23 cellular contexts compared by ENCODE assay signal in genomic region chr10:36516281-36516680, GRCh38.
A peak's percentile ranks its signal among the peaks of the same experiment; 100 is the strongest.
DNase-seq lines count a peak whose midpoint lies in the region; ATAC-seq, FAIRE-seq and TF ChIP-seq lines count a peak whose summit lies in the region.
"Had no signal": no experiment of that assay in that cellular context is flagged by ENCODE, and none has a peak within 500 bp of the region (broad histone marks: within the 10 kb centered on the region; RNA-seq: fewer than 3 reads in every experiment).

No MANE protein-coding gene starts in this region.

- no peak for TF ChIP-seq CTCF in SK-N-SH (IDR thresholded peaks at IDR 0.05)
- no peak for TF ChIP-seq CTCF in PC-3 (conservative IDR thresholded peaks at IDR 0.05; ENCODE audit: low read depth, low read length)
- TF ChIP-seq CTCF in endothelial cell of umbilical vein (IDR thresholded peaks at IDR 0.05; ENCODE audit: extremely low read depth in 1 of 2, insufficient read depth in 1 of 2, low read depth in 1 of 2, low read length in 2 of 2), result no peak
- no peak for TF ChIP-seq CTCF in osteoblast (IDR thresholded peaks at IDR 0.05; ENCODE audit: extremely low read depth, low read depth, low read length)

- no peaks in the 10 kb centered on the region for H3K36me3 ChIP-seq in SK-N-SH (replicated peaks in 1 of 2; ENCODE audit: control insufficient read depth in 1 of 2, insufficient read depth in 2 of 2, low read length in 1 of 2)
- peaks cover 14% of the 10 kb centered on the region; the same call in 1 of the 2 replicates for H3K36me3 ChIP-seq in PC-3 (ENCODE audit: low read depth, low read length)
- H3K36me3 ChIP-seq in endothelial cell of umbilical vein (ENCODE audit: control insufficient read depth in 2 of 2, extremely low read depth in 1 of 2, insufficient read depth in 2 of 2, low read length in 2 of 2), result no peaks in the 10 kb centered on the region
- no peaks in the 10 kb centered on the region for H3K36me3 ChIP-seq in osteoblast (ENCODE audit: insufficient read depth, low read length)
- H3K36me3 ChIP-seq: BLaER1 treated with 17β-estradiol and CSF1 and Interleukin-3, amounts not matched to agents 10 nM and 100 nM had no signal

- POLR2A ChIA-PET in SK-N-SH (lab: Yijun Ruan, JAX), result no interaction called here
- POLR2A ChIA-PET in PC-3 (lab: Charles Lee; ENCODE audit: unreplicated experiment), result interaction anchor here (0.6 kb wide), 1 partner anchor 196 kb away, joined by 3 read pairs; no protein-coding TSS in a partner anchor
- POLR2A ChIA-PET in endothelial cell of umbilical vein (lab: Charles Lee), result no interaction called here

- H3K4me1 ChIP-seq in SK-N-SH (ENCODE audit: control insufficient read depth in 1 of 2, insufficient read depth in 2 of 2, low read depth in 1 of 2, low read length in 1 of 2) (peaks cover 9 to 14% of the 10 kb centered on the region in 2 experiments; a peak in 3 of 4 replicates), PC-3 (ENCODE audit: insufficient read depth, low read length) (peaks cover 30% of the 10 kb centered on the region), endothelial cell of umbilical vein (ENCODE audit: control insufficient read depth, extremely low read depth, insufficient read depth, low read length) (peaks cover 3% of the 10 kb centered on the region), osteoblast (ENCODE audit: insufficient read depth, low read length) (peaks cover 5% of the 10 kb centered on the region)
- H3K4me1 ChIP-seq: A549, Caco-2 had no signal

- no peaks in the 10 kb centered on the region for H3K9me1 ChIP-seq in endothelial cell of umbilical vein (replicated peaks; ENCODE audit: control insufficient read depth, extremely low read depth, insufficient read depth, low read length)

- H4K20me1 ChIP-seq in SK-N-SH (ENCODE audit: insufficient read depth) (no peaks in the 10 kb centered on the region), PC-3 (ENCODE audit: low read length) (no peaks in the 10 kb centered on the region), endothelial cell of umbilical vein (replicated peaks; ENCODE audit: control insufficient read depth, extremely low read depth, insufficient read depth, low read length) (no peaks in the 10 kb centered on the region), osteoblast (ENCODE audit: insufficient read depth, low read length) (no peaks in the 10 kb centered on the region)
- H4K20me1 ChIP-seq: BLaER1 treated with 17β-estradiol and CSF1 and Interleukin-3, amounts not matched to agents 10 nM and 100 nM had no signal

- H3K4me3 ChIP-seq in SK-N-SH (ENCODE audit: low read depth in 2 of 2, low read length in 1 of 2) (no peak overlapping the region), PC-3 (ENCODE audit: low read length) (no peak overlapping the region), endothelial cell of umbilical vein (replicated peaks in 1 of 3; ENCODE audit: insufficient read depth in 1 of 3, low read depth in 1 of 3, low read length in 3 of 3) (no peak overlapping the region), osteoblast (ENCODE audit: insufficient read depth, low read length) (no peak overlapping the region)
- H3K4me3 ChIP-seq: A549; BLaER1 treated with 17β-estradiol and CSF1 and Interleukin-3, amounts not matched to agents 10 nM and 100 nM had no signal

- H3K4me2 ChIP-seq in SK-N-SH, result no peak overlapping the region
- peak overlapping the region; percentile 4 for H3K4me2 ChIP-seq in PC-3 (ENCODE audit: low read length)
- no peak overlapping the region for H3K4me2 ChIP-seq in endothelial cell of umbilical vein (ENCODE audit: insufficient read depth, low read length)
- no peak overlapping the region for H3K4me2 ChIP-seq in osteoblast (ENCODE audit: insufficient read depth, low read length)
- H3K4me2 ChIP-seq: A549; BLaER1 treated with 17β-estradiol and CSF1 and Interleukin-3, amounts not matched to agents 10 nM and 100 nM had no signal

- H3K9me3 ChIP-seq in SK-N-SH (no peaks in the 10 kb centered on the region), PC-3 (ENCODE audit: low read length) (peaks cover 13% of the 10 kb centered on the region), endothelial cell of umbilical vein (replicated peaks; ENCODE audit: control insufficient read depth, insufficient read depth, low read length) (no peaks in the 10 kb centered on the region), osteoblast (ENCODE audit: low read depth, low read length) (no peaks in the 10 kb centered on the region)
- H3K9me3 ChIP-seq: Caco-2 had no signal

- H2AFZ ChIP-seq in SK-N-SH (ENCODE audit: low read depth) (0 out of 2 replicates have a peak overlapping the region, but pooled peaks have one; percentile 44), PC-3 (ENCODE audit: low read length) (no peak overlapping the region), endothelial cell of umbilical vein (ENCODE audit: low read depth, low read length) (no peak overlapping the region), osteoblast (ENCODE audit: low read length) (no peak overlapping the region)

- TF ChIP-seq RAD21 in SK-N-SH (IDR thresholded peaks at IDR 0.05; ENCODE audit: low read length), result no peak

- H3K9me2 ChIP-seq in SK-N-SH (no peaks in the 10 kb centered on the region), PC-3 (replicated peaks; ENCODE audit: low read length) (no peaks in the 10 kb centered on the region)

- dilution Hi-C loops in endothelial cell of umbilical vein (cut with MboI; ENCODE audit: extremely low pct_ligation_motif_present, low sequenced_read_pairs), result no loop called here

- ATAC-seq in SK-N-SH treated with all-trans-retinoic acid at 6 μM for 48 hours, result no peak
- peak; percentile 86 for ATAC-seq in PC-3
- ATAC-seq: A549; CD8-positive, alpha-beta T cell had no signal

- no peak for FAIRE-seq in endothelial cell of umbilical vein (lab: Jason Lieb, UNC)
- FAIRE-seq: A549, D721Med, G401.6, GM12891, GM19239 had no signal

- H3K27me3 ChIP-seq in SK-N-SH (ENCODE audit: insufficient read depth), result no peaks in the 10 kb centered on the region
- H3K27me3 ChIP-seq in PC-3 (ENCODE audit: low read length), result no peaks in the 10 kb centered on the region
- peaks cover 0 to 20% of the 10 kb centered on the region in 2 experiments for H3K27me3 ChIP-seq in endothelial cell of umbilical vein (ENCODE audit: control insufficient read depth in 2 of 2, insufficient read depth in 2 of 2, low read length in 2 of 2)
- H3K27me3 ChIP-seq in osteoblast (ENCODE audit: insufficient read depth, low read length), result no peaks in the 10 kb centered on the region
- H3K27me3 ChIP-seq: BLaER1 treated with 17β-estradiol and CSF1 and Interleukin-3, amounts not matched to agents 10 nM and 100 nM had no signal

- intact Hi-C loops in PC-3 (cut with micrococcal nuclease) (loop anchor here (1.0 kb wide), 2 partner anchors 18 to 22 kb away; no protein-coding TSS in a partner anchor), endothelial cell of umbilical vein (cut with micrococcal nuclease) (no loop called here)

- no peaks in the 10 kb centered on the region for H3F3A ChIP-seq in SK-N-SH (replicated peaks; ENCODE audit: insufficient read depth)
- H3F3A ChIP-seq in PC-3 (ENCODE audit: low read length, unreplicated experiment), result no peaks in the 10 kb centered on the region

- DNase-seq in SK-N-SH, result no peak
- peak; percentile 88 for DNase-seq in PC-3
- no peak for DNase-seq in endothelial cell of umbilical vein (ENCODE audit: low read depth, low spot score)
- DNase-seq in osteoblast (ENCODE audit: insufficient read length, low spot score, missing footprints), result peak; percentile 49
- DNase-seq in NCI-H2081 treated with DMSO at 0.1 percent for 48 hours (lab: John Stamatoyannopoulos, UW), result no peak
- DNase-seq in activated gamma-delta T cell treated with Interleukin-2 at 50 U/mL for 16 hours, result no peak
- DNase-seq in occipital lobe (lab: John Stamatoyannopoulos, UW), result no peak
- DNase-seq: AML-193; Caco-2; Calu3; CD4-positive, alpha-beta T cell; CD8-positive, alpha-beta T cell; DMS79 treated with DMSO at 0.1 percent for 48 hours; GF-D8 had no signal

- TF ChIP-seq POLR2A in endothelial cell of umbilical vein (IDR thresholded peaks at IDR 0.05; ENCODE audit: low read depth, low read length), result no peak

- CTCF ChIA-PET in SK-N-SH (lab: Yijun Ruan, JAX) (no interaction called here), PC-3 (lab: Charles Lee) (interaction anchor here (0.6 kb wide), 1 partner anchor 118 kb away, joined by 3 read pairs; no protein-coding TSS in a partner anchor), endothelial cell of umbilical vein (lab: Charles Lee) (no interaction called here)

- H3K27ac ChIP-seq in SK-N-SH (ENCODE audit: low read depth in 2 of 2, low read length in 1 of 2) (no peak overlapping the region), PC-3 (ENCODE audit: low read length) (peak overlapping the region; percentile 40), endothelial cell of umbilical vein (ENCODE audit: insufficient read depth, low read depth, low read length) (no peak overlapping the region), osteoblast (ENCODE audit: low read depth, low read length) (no peak overlapping the region)
- H3K27ac ChIP-seq: 22Rv1; A549; BLaER1 treated with 17β-estradiol and CSF1 and Interleukin-3, amounts not matched to agents 10 nM and 100 nM; C4-2B had no signal

- TF ChIP-seq EP300 in SK-N-SH (IDR thresholded peaks at IDR 0.05; ENCODE audit: borderline replicate concordance in 1 of 2, low read depth in 1 of 2, low read length in 1 of 2), result no peak

- BruUV-seq in PC-3 (replicated peaks; lab: Mats Ljungman, UMichigan) (no TSS peak), endothelial cell of umbilical vein (replicated peaks; lab: Mats Ljungman, UMichigan) (no TSS peak)

- H3K79me2 ChIP-seq in SK-N-SH (ENCODE audit: insufficient read depth) (no peaks in the 10 kb centered on the region), PC-3 (ENCODE audit: low read length) (no peaks in the 10 kb centered on the region), endothelial cell of umbilical vein (ENCODE audit: control insufficient read depth, insufficient read depth, low read length) (no peaks in the 10 kb centered on the region), osteoblast (ENCODE audit: insufficient read depth, low read length) (no peaks in the 10 kb centered on the region)

- H3K9ac ChIP-seq in SK-N-SH (no peak overlapping the region), PC-3 (ENCODE audit: low read length) (peak overlapping the region; percentile 9), endothelial cell of umbilical vein (replicated peaks; ENCODE audit: extremely low read depth, insufficient read depth, low read length) (no peak overlapping the region)
- H3K9ac ChIP-seq: BLaER1 treated with 17β-estradiol and CSF1 and Interleukin-3, amounts not matched to agents 10 nM and 100 nM had no signal

TF ChIP-seq in SK-N-SH treated with all-trans-retinoic acid at 6 μM for 48 hours, 23 proteins besides CTCF, POLR2A, EP300 and RAD21:
- TF ChIP-seq ZNF70 (CRISPR knock-in tag; IDR thresholded peaks at IDR 0.05), result no peak

TF ChIP-seq in endothelial cell of umbilical vein, 7 proteins besides CTCF, POLR2A, EP300 and RAD21:
- peak; percentile 17 for TF ChIP-seq FOS (IDR thresholded peaks at IDR 0.05; ENCODE audit: borderline replicate concordance, insufficient read depth, low read length)
- TF ChIP-seq MYC (IDR thresholded peaks at IDR 0.05; ENCODE audit: low read depth, low read length), result no peak
- TF ChIP-seq GATA2 (IDR thresholded peaks at IDR 0.05; ENCODE audit: insufficient read depth, insufficient read length, low read depth, low read length), result peak; percentile 78

Comparison
In these comparisons a context has a peak if more than half of its experiments do, and no peak if none do; other contexts are left out.
1. DNase-seq: peak in PC-3 (single experiment) and osteoblast (single experiment); none in SK-N-SH (single experiment), endothelial cell of umbilical vein (single experiment), NCI-H2081 treated with DMSO at 0.1 percent for 48 hours (single experiment), activated gamma-delta T cell treated with Interleukin-2 at 50 U/mL for 16 hours (single experiment) and occipital lobe (single experiment).